7 cellular contexts compared by ENCODE assay signal in genomic region chr3:168047190-168047795, GRCh38. TPM values are rescaled to one million over a fixed set of nuclear protein-coding genes. Genes with fewer than 3 reads are reported as not detected.
DNase-seq lines count a peak whose midpoint lies in the region; TF ChIP-seq lines count a peak whose summit lies in the region.

No MANE protein-coding gene starts in this region.

- no peaks in the 10 kb centered on the region for H3K27me3 ChIP-seq in mammary epithelial cell (ENCODE audit: insufficient read depth, low read length)
- H3K27me3 ChIP-seq in kidney epithelial cell (ENCODE audit: control insufficient read depth, insufficient read depth, low read length): no peaks in the 10 kb centered on the region
- H3K27me3 ChIP-seq in tibial nerve: no peaks in the 10 kb centered on the region

- no peak overlapping the region for H3K9ac ChIP-seq in mammary epithelial cell (ENCODE audit: insufficient read depth, low read length)

- no peak overlapping the region for H3K4me3 ChIP-seq in mammary epithelial cell (replicated peaks in 1 of 3; ENCODE audit: insufficient read depth in 1 of 3, low read depth in 2 of 3, low read length in 3 of 3)
- no peak overlapping the region for H3K4me3 ChIP-seq in kidney epithelial cell (ENCODE audit: low read depth, low read length)
- no peak overlapping the region for H3K4me3 ChIP-seq in tibial nerve

- BruUV-seq in mammary epithelial cell (replicated peaks; lab: Mats Ljungman, UMichigan): no TSS peak

- H3K9me3 ChIP-seq in mammary epithelial cell (replicated peaks; ENCODE audit: insufficient read depth, low read length) (no peaks in the 10 kb centered on the region), tibial nerve (no peaks in the 10 kb centered on the region)

- TF ChIP-seq CTCF in GM12873 (IDR thresholded peaks at IDR 0.05; ENCODE audit: insufficient read depth, low read depth, low read length, missing control alignments) (peak; percentile 72), mammary epithelial cell (conservative IDR thresholded peaks at IDR 0.05 in 1 of 2, IDR thresholded peaks at IDR 0.05 in 1 of 2; ENCODE audit: extremely low read depth in 1 of 2, insufficient read depth in 1 of 2, low read depth in 1 of 2, low read length in 2 of 2) (peak; percentile 83 to 85), kidney epithelial cell (IDR thresholded peaks at IDR 0.05; ENCODE audit: insufficient read depth, low read length, poor library complexity, severe bottlenecking) (peak; percentile 65), tibial nerve (IDR thresholded peaks at IDR 0.05) (peak; percentile 77 to 96 (median 81))

- CTCF ChIA-PET in mammary epithelial cell (lab: Charles Lee; ENCODE audit: low non-redundant PET): interaction anchor here (0.7 kb wide), 1 partner anchor 756 kb away, joined by 3 read pairs; no protein-coding TSS in a partner anchor

- H3K4me1 ChIP-seq in mammary epithelial cell (ENCODE audit: insufficient read depth, low read length) (no peaks in the 10 kb centered on the region), tibial nerve (peaks cover 0 to 39% (median 5%) of the 10 kb centered on the region in 4 donors)

- in situ Hi-C loops in KBM-7 (cut with MboI; ENCODE audit: low pct_unique_long_range_greater_than_20kb, low sequenced_read_pairs) (loop anchor here (25.0 kb wide), 1 partner anchor 110 kb away; no protein-coding TSS in a partner anchor), mammary epithelial cell (cut with MboI; ENCODE audit: low sequenced_read_pairs in 2 of 2) (loop anchor here (5.0 to 10.0 kb wide), 2 partner anchors 118 to 125 kb away; no protein-coding TSS in a partner anchor)

- dilution Hi-C loops in mammary epithelial cell (cut with HindIII; ENCODE audit: low sequenced_read_pairs): no loop called here

- H4K20me1 ChIP-seq in mammary epithelial cell (ENCODE audit: insufficient read depth, low read length): no peaks in the 10 kb centered on the region

- 8% methylated on average over 1 of the region's 1 CpG for WGBS in mammary epithelial cell (ENCODE audit: low coverage, missing lambda C conversion rate)
- WGBS in tibial nerve, 2 donors: 68 to 69% methylated on average over 1 of the region's 1 CpG

- peaks cover 4% of the 10 kb centered on the region for H3K36me3 ChIP-seq in mammary epithelial cell (ENCODE audit: insufficient read depth, low read length)
- H3K36me3 ChIP-seq in kidney epithelial cell (ENCODE audit: control insufficient read depth, insufficient read depth, low read length): peaks cover 1% of the 10 kb centered on the region
- H3K36me3 ChIP-seq in tibial nerve: peaks cover 0 to 3% (median 3%) of the 10 kb centered on the region in 3 donors

- no peak overlapping the region for H2AFZ ChIP-seq in mammary epithelial cell (ENCODE audit: low read depth, low read length)

- H3K4me2 ChIP-seq in mammary epithelial cell (ENCODE audit: insufficient read depth, low read depth, low read length): no peak overlapping the region

- peak; percentile 88 for DNase-seq in H4 (ENCODE audit: low spot score)
- peak; percentile 87 for DNase-seq in KBM-7
- DNase-seq in NOMO-1 treated with dmso at 0.1 percent for 144 hours (lab: John Stamatoyannopoulos, UW; ENCODE audit: unreplicated experiment): peak; percentile 69
- DNase-seq in mammary epithelial cell: peak; percentile 73
- peak; percentile 51 for DNase-seq in kidney epithelial cell (ENCODE audit: low read depth)
- peak in 1 of 2 donors; percentile 15 for DNase-seq in tibial nerve (ENCODE audit: low spot score in 2 of 2)

- TF ChIP-seq POLR2A in tibial nerve (IDR thresholded peaks at IDR 0.05): no peak

- peaks cover 43% of the 10 kb centered on the region for H3K79me2 ChIP-seq in mammary epithelial cell (ENCODE audit: insufficient read depth, low read length)

- TF ChIP-seq EP300 in tibial nerve (IDR thresholded peaks at IDR 0.05): no peak

- H3K27ac ChIP-seq in mammary epithelial cell (ENCODE audit: insufficient read depth, low read depth, low read length): no peak overlapping the region
- H3K27ac ChIP-seq in tibial nerve: no peak overlapping the region

- intact Hi-C loops in mammary epithelial cell (cut with micrococcal nuclease): loop anchor here (1.0 kb wide), 3 partner anchors 49 to 420 kb away; no protein-coding TSS in a partner anchor

RNA-seq across cellular contexts. Expression of gene GOLIM4, which starts 48.4 kb away (rescaled TPM):
- total RNA-seq in H4 (2014; rRNA removed; shearing (Covaris generic)): 31.2 and 42.0 TPM in 2 replicates
- total RNA-seq in mammary epithelial cell: 10 to 100 TPM; 31.4 to 31.7 TPM
- 23.1 TPM for polyA plus RNA-seq in mammary epithelial cell
- 21.3 TPM for polyA minus RNA-seq in mammary epithelial cell
- 27.2 and 27.9 TPM in 2 replicates for total RNA-seq in kidney epithelial cell
- total RNA-seq in tibial nerve: 10 to 100 TPM; 35.9 to 59.0 (median 52.0) TPM
